8 cellular contexts compared by ENCODE assay signal in genomic region chr15:52679232-52680040, GRCh38. TPM values are rescaled to one million over a fixed set of nuclear protein-coding genes. Genes with fewer than 3 reads are reported as not detected.
A peak's percentile ranks its signal among the peaks of the same experiment; 100 is the strongest.
DNase-seq lines count a peak whose midpoint lies in the region; ATAC-seq, FAIRE-seq and TF ChIP-seq lines count a peak whose summit lies in the region.

ATOSA (minus strand) TSS chr15:52679388; CDS start chr15:52678021, 1,367 bp downstream.

- DNase-seq in GM12891 (ENCODE audit: insufficient read length, low spot score) (peak; percentile 69), NCI-H1436 (lab: John Stamatoyannopoulos, UW) (peak; percentile 71), T-helper 1 cell (peak; percentile 82 to 91 (median 90)), adrenal gland (peak; percentile 94 to 98 (median 94)), heart left ventricle (peak; percentile 93 to 95 (median 94)), posterior cingulate gyrus (peak; percentile 93 to 99 (median 96)), type B pancreatic cell (ENCODE audit: extremely low spot score, unreplicated experiment) (peak; percentile 93)

- H3K36me3 Mint-ChIP-seq in type B pancreatic cell: peaks cover 10% of the 10 kb centered on the region

- intact Hi-C loops in adrenal gland (cut with DNase I) (loop anchor here in 1 of 2 donors (10.0 kb wide), 1 partner anchor 55 kb away; no protein-coding TSS in a partner anchor), heart left ventricle (cut with DNase I) (loop anchor here in 9 of 10 donors (2.0 to 10.0 kb wide), 7 partner anchors 27 to 111 kb away; partner anchors contain the start of gene ARPP19 (in 1 of the 9)), posterior cingulate gyrus (cut with DNase I) (loop anchor here (1.0 to 5.0 kb wide), 3 partner anchors 111 to 422 kb away; partner anchors contain the start of gene MYO5A)

- H3K9me3 ChIP-seq in adrenal gland (replicated peaks in 1 of 3) (no peaks in the 10 kb centered on the region), heart left ventricle (no peaks in the 10 kb centered on the region)

- FAIRE-seq in GM12891 (lab: Jason Lieb, UNC): peak; percentile 95

- peaks cover 17% of the 10 kb centered on the region for H3K4me1 Mint-ChIP-seq in type B pancreatic cell (ENCODE audit: unreplicated experiment)

- H3K4me3 Mint-ChIP-seq in type B pancreatic cell: peak within 1 kb of the TSS; percentile 100

- no peaks in the 10 kb centered on the region for H3K9me3 Mint-ChIP-seq in type B pancreatic cell

- 0 to 1% (median 1%) methylated on average over 10 to 54 of the region's 55 CpGs for WGBS in adrenal gland, 4 donors
- WGBS in heart left ventricle, 4 donors: 0 to 1% (median 0%) methylated on average over 15 to 54 of the region's 55 CpGs

- H3K27ac ChIP-seq in adrenal gland (peak within 1 kb of the TSS; percentile 86 to 98 (median 94)), heart left ventricle (peak within 1 kb of the TSS; percentile 93 to 99 (median 97))

- H3K4me1 ChIP-seq in adrenal gland (replicated peaks in 1 of 2) (peaks cover 20 to 42% of the 10 kb centered on the region in 2 donors), heart left ventricle (peaks cover 7 to 47% (median 32%) of the 10 kb centered on the region in 12 donors)

- H3K27me3 Mint-ChIP-seq in type B pancreatic cell: peaks cover 13% of the 10 kb centered on the region

- no peaks in the 10 kb centered on the region for H3K27me3 ChIP-seq in adrenal gland
- H3K27me3 ChIP-seq in heart left ventricle: no peaks in the 10 kb centered on the region

- peak; percentile 57 for ATAC-seq in HG02763 (IDR thresholded peaks at IDR 0.05; ENCODE audit: unreplicated experiment)
- ATAC-seq in heart left ventricle: peak; percentile 84 to 96 (median 94)

- peak within 1 kb of the TSS; percentile 30 to 94 (median 74) for H3K4me3 ChIP-seq in adrenal gland
- H3K4me3 ChIP-seq in heart left ventricle: peak within 1 kb of the TSS; percentile 68 to 95 (median 88)

- TF ChIP-seq POLR2A in GM12891 (IDR thresholded peaks at IDR 0.05; ENCODE audit: low read depth, low read length) (no peak), adrenal gland (IDR thresholded peaks at IDR 0.05) (peak in 1 of 2 donors; percentile 92), heart left ventricle (IDR thresholded peaks at IDR 0.05) (peak in 1 of 2 donors; percentile 85)

- TF ChIP-seq CTCF in adrenal gland (IDR thresholded peaks at IDR 0.05): no peak
- peak in 1 of 12 donors; percentile 21 for TF ChIP-seq CTCF in heart left ventricle (IDR thresholded peaks at IDR 0.05)
- no peak for TF ChIP-seq CTCF in type B pancreatic cell (conservative IDR thresholded peaks at IDR 0.05)

- peaks cover 0 to 17% of the 10 kb centered on the region in 2 donors for H3K36me3 ChIP-seq in adrenal gland (replicated peaks in 1 of 2)
- peaks cover 0 to 28% (median 22%) of the 10 kb centered on the region in 9 donors for H3K36me3 ChIP-seq in heart left ventricle

- peak within 1 kb of the TSS; percentile 94 for H3K27ac Mint-ChIP-seq in type B pancreatic cell

TF ChIP-seq in GM12891, 5 proteins besides CTCF, POLR2A, EP300 and RAD21:
- TF ChIP-seq SPI1 (IDR thresholded peaks at IDR 0.05; ENCODE audit: low read depth, low read length) (peak; percentile 86), POU2F2 (IDR thresholded peaks at IDR 0.05; ENCODE audit: low read depth, low read length) (no peak), TAF1 (IDR thresholded peaks at IDR 0.05; ENCODE audit: low read depth, low read length) (no peak), PAX5 (IDR thresholded peaks at IDR 0.05; ENCODE audit: insufficient read depth, low read length, severe bottlenecking) (no peak)

RNA-seq across cellular contexts. Expression of gene ATOSA, which starts in this region (rescaled TPM):
- 7.9 TPM for polyA plus RNA-seq in GM12891 (2012; ENCODE audit: low read depth, missing spikeins)
- total RNA-seq in adrenal gland (10 to 100 TPM; 26.0 to 87.3 (median 43.2) TPM), heart left ventricle (10 to 100 TPM; 21.3 to 51.5 (median 29.8) TPM), type B pancreatic cell (ENCODE audit: low replicate concordance) (35.4 and 37.7 TPM in 2 replicates)
- polyA plus RNA-seq in adrenal gland (100 to 1,000 TPM in 1 of 3 donors, 10 to 100 TPM in 2; 62.5 to 128 (median 87.8) TPM), heart left ventricle (10 to 100 TPM; 12.2 to 42.7 TPM)

Comparison
In these comparisons a context has a peak if more than half of its experiments do, and no peak if none do; other contexts are left out.
1. Peak in every context shown above with its lines: DNase-seq, ATAC-seq, H3K4me3 ChIP-seq and H3K27ac ChIP-seq.